1 cellular context compared by ENCODE assay signal in the genomic region with DNA sequence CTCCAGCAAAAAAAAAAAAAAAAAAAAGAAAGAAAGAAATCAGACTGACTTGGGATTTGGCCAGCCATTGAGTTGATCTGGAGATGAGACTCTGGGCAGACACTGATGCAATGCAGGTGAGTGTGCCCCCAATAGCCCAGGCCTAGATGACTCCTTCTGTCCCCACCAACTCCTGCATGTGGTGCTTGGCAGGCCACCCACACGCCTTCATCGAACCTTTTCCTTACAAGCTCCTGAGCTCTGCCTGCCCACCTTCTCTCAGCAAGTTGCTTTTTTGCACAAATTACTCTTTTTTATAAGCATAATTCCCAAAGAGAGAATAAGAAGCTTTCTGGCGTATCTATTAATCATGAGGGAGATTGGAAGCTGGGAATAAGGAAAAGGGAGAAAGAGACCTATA.
TF ChIP-seq lines count a peak whose summit lies in the region.

No MANE protein-coding gene starts in this region.

TF ChIP-seq in SK-N-SH, 30 proteins besides CTCF, POLR2A, EP300 and RAD21 (continued from another document):
- TF ChIP-seq, protein P1, sequence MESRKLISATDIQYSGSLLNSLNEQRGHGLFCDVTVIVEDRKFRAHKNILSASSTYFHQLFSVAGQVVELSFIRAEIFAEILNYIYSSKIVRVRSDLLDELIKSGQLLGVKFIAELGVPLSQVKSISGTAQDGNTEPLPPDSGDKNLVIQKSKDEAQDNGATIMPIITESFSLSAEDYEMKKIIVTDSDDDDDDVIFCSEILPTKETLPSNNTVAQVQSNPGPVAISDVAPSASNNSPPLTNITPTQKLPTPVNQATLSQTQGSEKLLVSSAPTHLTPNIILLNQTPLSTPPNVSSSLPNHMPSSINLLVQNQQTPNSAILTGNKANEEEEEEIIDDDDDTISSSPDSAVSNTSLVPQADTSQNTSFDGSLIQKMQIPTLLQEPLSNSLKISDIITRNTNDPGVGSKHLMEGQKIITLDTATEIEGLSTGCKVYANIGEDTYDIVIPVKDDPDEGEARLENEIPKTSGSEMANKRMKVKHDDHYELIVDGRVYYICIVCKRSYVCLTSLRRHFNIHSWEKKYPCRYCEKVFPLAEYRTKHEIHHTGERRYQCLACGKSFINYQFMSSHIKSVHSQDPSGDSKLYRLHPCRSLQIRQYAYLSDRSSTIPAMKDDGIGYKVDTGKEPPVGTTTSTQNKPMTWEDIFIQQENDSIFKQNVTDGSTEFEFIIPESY (IDR thresholded peaks at IDR 0.05; ENCODE audit: borderline replicate concordance, low read depth) = no peak
- TF ChIP-seq TCF12 (IDR thresholded peaks at IDR 0.05) (no peak), MEF2A (IDR thresholded peaks at IDR 0.05; ENCODE audit: borderline replicate concordance, low read depth) (no peak), RCOR1 (IDR thresholded peaks at IDR 0.05; ENCODE audit: low read length) (no peak), NFIC (IDR thresholded peaks at IDR 0.05; ENCODE audit: borderline replicate concordance) (no peak), MXI1 (IDR thresholded peaks at IDR 0.05; ENCODE audit: low read depth, low read length) (no peak), JUND (IDR thresholded peaks at IDR 0.05) (no peak), RXRA (IDR thresholded peaks at IDR 0.05; ENCODE audit: borderline replicate concordance, low read depth) (no peak), TEAD4 (IDR thresholded peaks at IDR 0.05; ENCODE audit: borderline replicate concordance, insufficient read depth) (no peak), NRF1 (IDR thresholded peaks at IDR 0.05; ENCODE audit: low read depth, low read length) (no peak), POLR2AphosphoS5 (IDR thresholded peaks at IDR 0.05; ENCODE audit: low read depth, low read length) (no peak), SIN3A (IDR thresholded peaks at IDR 0.05; ENCODE audit: borderline replicate concordance, low read depth, low read length) (no peak), FOXM1 (IDR thresholded peaks at IDR 0.05; ENCODE audit: low read depth) (no peak), FOSL2 (IDR thresholded peaks at IDR 0.05; ENCODE audit: borderline replicate concordance, low read depth) (no peak)
- TF ChIP-seq, protein P2, sequence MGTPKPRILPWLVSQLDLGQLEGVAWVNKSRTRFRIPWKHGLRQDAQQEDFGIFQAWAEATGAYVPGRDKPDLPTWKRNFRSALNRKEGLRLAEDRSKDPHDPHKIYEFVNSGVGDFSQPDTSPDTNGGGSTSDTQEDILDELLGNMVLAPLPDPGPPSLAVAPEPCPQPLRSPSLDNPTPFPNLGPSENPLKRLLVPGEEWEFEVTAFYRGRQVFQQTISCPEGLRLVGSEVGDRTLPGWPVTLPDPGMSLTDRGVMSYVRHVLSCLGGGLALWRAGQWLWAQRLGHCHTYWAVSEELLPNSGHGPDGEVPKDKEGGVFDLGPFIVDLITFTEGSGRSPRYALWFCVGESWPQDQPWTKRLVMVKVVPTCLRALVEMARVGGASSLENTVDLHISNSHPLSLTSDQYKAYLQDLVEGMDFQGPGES (IDR thresholded peaks at IDR 0.05; ENCODE audit: low read depth, low read length) = no peak
- TF ChIP-seq, protein P3, sequence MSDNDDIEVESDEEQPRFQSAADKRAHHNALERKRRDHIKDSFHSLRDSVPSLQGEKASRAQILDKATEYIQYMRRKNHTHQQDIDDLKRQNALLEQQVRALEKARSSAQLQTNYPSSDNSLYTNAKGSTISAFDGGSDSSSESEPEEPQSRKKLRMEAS (IDR thresholded peaks at IDR 0.05; ENCODE audit: low read depth) = no peak
- TF ChIP-seq, protein P4, sequence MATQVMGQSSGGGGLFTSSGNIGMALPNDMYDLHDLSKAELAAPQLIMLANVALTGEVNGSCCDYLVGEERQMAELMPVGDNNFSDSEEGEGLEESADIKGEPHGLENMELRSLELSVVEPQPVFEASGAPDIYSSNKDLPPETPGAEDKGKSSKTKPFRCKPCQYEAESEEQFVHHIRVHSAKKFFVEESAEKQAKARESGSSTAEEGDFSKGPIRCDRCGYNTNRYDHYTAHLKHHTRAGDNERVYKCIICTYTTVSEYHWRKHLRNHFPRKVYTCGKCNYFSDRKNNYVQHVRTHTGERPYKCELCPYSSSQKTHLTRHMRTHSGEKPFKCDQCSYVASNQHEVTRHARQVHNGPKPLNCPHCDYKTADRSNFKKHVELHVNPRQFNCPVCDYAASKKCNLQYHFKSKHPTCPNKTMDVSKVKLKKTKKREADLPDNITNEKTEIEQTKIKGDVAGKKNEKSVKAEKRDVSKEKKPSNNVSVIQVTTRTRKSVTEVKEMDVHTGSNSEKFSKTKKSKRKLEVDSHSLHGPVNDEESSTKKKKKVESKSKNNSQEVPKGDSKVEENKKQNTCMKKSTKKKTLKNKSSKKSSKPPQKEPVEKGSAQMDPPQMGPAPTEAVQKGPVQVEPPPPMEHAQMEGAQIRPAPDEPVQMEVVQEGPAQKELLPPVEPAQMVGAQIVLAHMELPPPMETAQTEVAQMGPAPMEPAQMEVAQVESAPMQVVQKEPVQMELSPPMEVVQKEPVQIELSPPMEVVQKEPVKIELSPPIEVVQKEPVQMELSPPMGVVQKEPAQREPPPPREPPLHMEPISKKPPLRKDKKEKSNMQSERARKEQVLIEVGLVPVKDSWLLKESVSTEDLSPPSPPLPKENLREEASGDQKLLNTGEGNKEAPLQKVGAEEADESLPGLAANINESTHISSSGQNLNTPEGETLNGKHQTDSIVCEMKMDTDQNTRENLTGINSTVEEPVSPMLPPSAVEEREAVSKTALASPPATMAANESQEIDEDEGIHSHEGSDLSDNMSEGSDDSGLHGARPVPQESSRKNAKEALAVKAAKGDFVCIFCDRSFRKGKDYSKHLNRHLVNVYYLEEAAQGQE (IDR thresholded peaks at IDR 0.05; ENCODE audit: low read depth, low read length) = no peak
- TF ChIP-seq, protein P5, sequence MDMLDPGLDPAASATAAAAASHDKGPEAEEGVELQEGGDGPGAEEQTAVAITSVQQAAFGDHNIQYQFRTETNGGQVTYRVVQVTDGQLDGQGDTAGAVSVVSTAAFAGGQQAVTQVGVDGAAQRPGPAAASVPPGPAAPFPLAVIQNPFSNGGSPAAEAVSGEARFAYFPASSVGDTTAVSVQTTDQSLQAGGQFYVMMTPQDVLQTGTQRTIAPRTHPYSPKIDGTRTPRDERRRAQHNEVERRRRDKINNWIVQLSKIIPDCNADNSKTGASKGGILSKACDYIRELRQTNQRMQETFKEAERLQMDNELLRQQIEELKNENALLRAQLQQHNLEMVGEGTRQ (IDR thresholded peaks at IDR 0.05; ENCODE audit: borderline replicate concordance, low read depth, low read length) = no peak
- TF ChIP-seq, protein P6, sequence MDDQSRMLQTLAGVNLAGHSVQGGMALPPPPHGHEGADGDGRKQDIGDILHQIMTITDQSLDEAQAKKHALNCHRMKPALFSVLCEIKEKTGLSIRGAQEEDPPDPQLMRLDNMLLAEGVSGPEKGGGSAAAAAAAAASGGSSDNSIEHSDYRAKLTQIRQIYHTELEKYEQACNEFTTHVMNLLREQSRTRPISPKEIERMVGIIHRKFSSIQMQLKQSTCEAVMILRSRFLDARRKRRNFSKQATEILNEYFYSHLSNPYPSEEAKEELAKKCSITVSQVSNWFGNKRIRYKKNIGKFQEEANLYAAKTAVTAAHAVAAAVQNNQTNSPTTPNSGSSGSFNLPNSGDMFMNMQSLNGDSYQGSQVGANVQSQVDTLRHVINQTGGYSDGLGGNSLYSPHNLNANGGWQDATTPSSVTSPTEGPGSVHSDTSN (IDR thresholded peaks at IDR 0.05) = no peak
